Comparison of ENCODE assay signal across 8 cellular contexts in the genomic region with DNA sequence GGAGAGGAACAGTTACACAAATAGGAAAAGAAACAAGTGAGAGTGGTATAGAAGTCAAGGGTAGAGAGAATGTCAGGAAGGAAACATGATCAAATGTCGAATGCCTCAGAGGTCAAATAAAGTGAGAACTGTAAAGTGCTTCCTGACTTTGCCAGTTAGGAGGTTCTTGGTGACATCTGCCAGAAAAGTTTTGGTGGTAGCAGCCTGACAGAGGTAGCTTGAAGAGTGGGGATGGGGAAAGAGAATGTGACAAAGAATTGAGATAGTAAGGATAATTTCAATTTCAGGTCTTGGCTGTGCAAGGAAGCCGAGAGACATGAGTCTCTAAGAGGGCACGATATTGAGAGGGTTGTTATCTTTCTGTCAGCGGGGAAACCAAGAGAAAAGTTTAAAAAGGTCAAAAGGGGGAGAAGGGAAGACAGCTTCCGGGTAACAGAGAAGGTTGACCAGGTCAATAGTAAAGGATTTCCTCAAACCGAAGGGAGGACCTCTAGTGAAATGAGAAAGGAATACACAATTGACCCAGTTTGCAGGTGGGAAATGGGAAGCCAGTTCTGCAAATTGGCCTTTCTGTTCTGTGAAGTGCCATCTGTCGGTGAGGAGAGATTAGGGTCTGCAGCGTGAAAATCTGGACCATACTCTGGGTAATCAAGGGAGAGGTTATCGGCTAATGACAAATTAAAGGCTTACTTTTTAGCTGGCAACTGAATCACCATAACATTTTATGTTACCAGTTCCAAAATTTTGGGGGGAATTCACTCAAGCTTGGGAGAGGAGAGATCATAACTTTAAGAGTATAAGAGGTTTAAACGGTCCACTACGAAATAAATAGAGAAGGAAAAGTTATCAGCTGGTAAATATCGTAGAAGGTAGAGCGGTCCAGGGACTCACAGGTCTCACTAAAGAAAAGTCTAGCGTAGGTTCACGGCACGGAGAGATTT. TPM values are rescaled to one million over a fixed set of nuclear protein-coding genes. Genes with fewer than 3 reads are reported as not detected.
A peak's percentile ranks its signal among the peaks of the same experiment; 100 is the strongest.
DNase-seq lines count a peak whose midpoint lies in the region; ATAC-seq and TF ChIP-seq lines count a peak whose summit lies in the region.

No MANE protein-coding gene starts in this region.

- BruUV-seq in PC-9 (replicated peaks; lab: Mats Ljungman, UMichigan), result no TSS peak

- H3K27ac ChIP-seq in PC-9, result peak overlapping the region; percentile 99
- peak overlapping the region; percentile 99 to 100 for H3K27ac ChIP-seq in liver (ENCODE audit: low read depth in 1 of 2, low read length in 2 of 2)
- peak overlapping the region; percentile 99 to 100 for H3K27ac ChIP-seq in thoracic aorta

- peak overlapping the region; percentile 92 to 98 for H3K9ac ChIP-seq in liver (ENCODE audit: low read depth in 1 of 2, low read length in 2 of 2)

- H3K9me2 ChIP-seq in PC-9 (ENCODE audit: insufficient read depth), result no peaks in the 10 kb centered on the region

- H3K27me3 ChIP-seq in PC-9 (ENCODE audit: insufficient read depth, low read depth) (no peaks in the 10 kb centered on the region), liver (ENCODE audit: control insufficient read depth in 4 of 4, insufficient read depth in 4 of 4, low read length in 3 of 4) (no peaks in the 10 kb centered on the region), thoracic aorta (replicated peaks; ENCODE audit: insufficient read depth) (no peaks in the 10 kb centered on the region)

- H3K36me3 ChIP-seq in PC-9 (ENCODE audit: low read depth) (peaks cover 7% of the 10 kb centered on the region), liver (ENCODE audit: control insufficient read depth in 4 of 4, insufficient read depth in 3 of 4, low read depth in 1 of 4, low read length in 3 of 4) (peaks cover 0 to 3% (median 0%) of the 10 kb centered on the region in 4 donors), thoracic aorta (peaks cover under 1% of the 10 kb centered on the region)

- H3K79me2 ChIP-seq in PC-9 (ENCODE audit: low read depth), result peaks cover 44% of the 10 kb centered on the region

- CTCF ChIA-PET in PC-9 (lab: Charles Lee), result interaction anchor here (0.6 to 2.8 kb wide), 5 partner anchors 13 to 236 kb away, joined by 3 to 9 read pairs (median 3); a partner anchor contains a TSS

- TF ChIP-seq CTCF in PC-9 (conservative IDR thresholded peaks at IDR 0.05), result peak; percentile 54
- TF ChIP-seq CTCF in liver (IDR thresholded peaks at IDR 0.05; ENCODE audit: low read depth, low read length, missing input control), result peak; percentile 47
- no peak for TF ChIP-seq CTCF in thoracic aorta (IDR thresholded peaks at IDR 0.05)

- H3K4me3 ChIP-seq in PC-9, result peak overlapping the region; percentile 100
- H3K4me3 ChIP-seq in liver (ENCODE audit: low read depth in 1 of 3, low read length in 3 of 3), result peak overlapping the region; percentile 61 to 96 (median 81)
- peak overlapping the region; percentile 86 for H3K4me3 ChIP-seq in thoracic aorta

- peak overlapping the region; percentile 99 for H3K4me2 ChIP-seq in PC-9

- no peak for ATAC-seq in thoracic aorta (ENCODE audit: insufficient number of reproducible peaks, low FRiP score, low read depth)
- no peak for ATAC-seq in HG03520 (IDR thresholded peaks at IDR 0.05; ENCODE audit: unreplicated experiment)
- ATAC-seq in HG03378 (IDR thresholded peaks at IDR 0.05; ENCODE audit: unreplicated experiment), result no peak

- peaks cover 2% of the 10 kb centered on the region for H4K20me1 ChIP-seq in PC-9 (ENCODE audit: insufficient read depth)

- H2AFZ ChIP-seq in PC-9, result peak overlapping the region; percentile 77

- H3K9me3 ChIP-seq in PC-9 (ENCODE audit: insufficient read depth, low read depth), result no peaks in the 10 kb centered on the region
- H3K9me3 ChIP-seq in liver (ENCODE audit: control insufficient read depth in 4 of 4, low read length in 3 of 4), result no peaks in the 10 kb centered on the region
- no peaks in the 10 kb centered on the region for H3K9me3 ChIP-seq in thoracic aorta

- POLR2A ChIA-PET in PC-9 (lab: Charles Lee; ENCODE audit: unreplicated experiment), result interaction anchor here (0.5 to 0.7 kb wide), 4 partner anchors 17 to 1021 kb away, joined by 3 to 8 read pairs (median 4); a partner anchor contains a TSS

- TF ChIP-seq RAD21 in liver (IDR thresholded peaks at IDR 0.05), result peak; percentile 59 to 72

- 2% methylated on average over 16 of the region's 16 CpGs for WGBS in liver

- DNase-seq in DMS53 treated with DMSO at 0.1 percent for 48 hours (lab: John Stamatoyannopoulos, UW; ENCODE audit: unreplicated experiment), result peak; percentile 66
- peak in 52 of 76 experiments; percentile 29 to 85 (median 56) for DNase-seq in HUDEP-2 (lab: John Stamatoyannopoulos, UW; ENCODE audit: unreplicated experiment in 76 of 76)
- peak; percentile 23 to 72 for DNase-seq in PC-9
- DNase-seq in central memory CD4-positive, alpha-beta T cell, result peak; percentile 32
- DNase-seq in thoracic aorta (ENCODE audit: low spot score), result no peak

- intact Hi-C loops in PC-9 (cut with micrococcal nuclease; ENCODE audit: unreplicated experiment), result loop anchor here (1.0 to 5.0 kb wide), 3 partner anchors 14 to 345 kb away; a partner anchor contains a TSS

- H3F3A ChIP-seq in PC-9 (ENCODE audit: insufficient read depth, low read depth), result peaks cover 42% of the 10 kb centered on the region

- peaks cover 11% of the 10 kb centered on the region for H3K4me1 ChIP-seq in PC-9 (replicated peaks; ENCODE audit: insufficient read depth)
- peaks cover 0 to 26% (median 12%) of the 10 kb centered on the region in 4 donors for H3K4me1 ChIP-seq in liver (ENCODE audit: control insufficient read depth in 4 of 4, insufficient read depth in 4 of 4, low read length in 3 of 4)
- peaks cover 14 to 21% of the 10 kb centered on the region in 2 donors for H3K4me1 ChIP-seq in thoracic aorta (ENCODE audit: control insufficient read depth in 1 of 2, low read depth in 2 of 2)

TF ChIP-seq in liver, 16 proteins besides CTCF, POLR2A, EP300 and RAD21:
- no peak for TF ChIP-seq JUND (IDR thresholded peaks at IDR 0.05)
- peak; percentile 76 for TF ChIP-seq NR2F2 (IDR thresholded peaks at IDR 0.05)
- TF ChIP-seq EGR1 (IDR thresholded peaks at IDR 0.05; ENCODE audit: low read depth in 2 of 2), result peak; percentile 52 to 89
- peak; percentile 13 to 76 for TF ChIP-seq GABPA (IDR thresholded peaks at IDR 0.05 in 1 of 2, conservative IDR thresholded peaks at IDR 0.05 in 1 of 2)
- TF ChIP-seq SP1 (IDR thresholded peaks at IDR 0.05), result peak; percentile 33
- TF ChIP-seq, protein P1, sequence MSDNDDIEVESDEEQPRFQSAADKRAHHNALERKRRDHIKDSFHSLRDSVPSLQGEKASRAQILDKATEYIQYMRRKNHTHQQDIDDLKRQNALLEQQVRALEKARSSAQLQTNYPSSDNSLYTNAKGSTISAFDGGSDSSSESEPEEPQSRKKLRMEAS (IDR thresholded peaks at IDR 0.05), result peak; percentile 92
- peak; percentile 69 for TF ChIP-seq YY1 (IDR thresholded peaks at IDR 0.05)
- peak; percentile 63 for TF ChIP-seq TAF1 (conservative IDR thresholded peaks at IDR 0.05)
- TF ChIP-seq, protein P2, sequence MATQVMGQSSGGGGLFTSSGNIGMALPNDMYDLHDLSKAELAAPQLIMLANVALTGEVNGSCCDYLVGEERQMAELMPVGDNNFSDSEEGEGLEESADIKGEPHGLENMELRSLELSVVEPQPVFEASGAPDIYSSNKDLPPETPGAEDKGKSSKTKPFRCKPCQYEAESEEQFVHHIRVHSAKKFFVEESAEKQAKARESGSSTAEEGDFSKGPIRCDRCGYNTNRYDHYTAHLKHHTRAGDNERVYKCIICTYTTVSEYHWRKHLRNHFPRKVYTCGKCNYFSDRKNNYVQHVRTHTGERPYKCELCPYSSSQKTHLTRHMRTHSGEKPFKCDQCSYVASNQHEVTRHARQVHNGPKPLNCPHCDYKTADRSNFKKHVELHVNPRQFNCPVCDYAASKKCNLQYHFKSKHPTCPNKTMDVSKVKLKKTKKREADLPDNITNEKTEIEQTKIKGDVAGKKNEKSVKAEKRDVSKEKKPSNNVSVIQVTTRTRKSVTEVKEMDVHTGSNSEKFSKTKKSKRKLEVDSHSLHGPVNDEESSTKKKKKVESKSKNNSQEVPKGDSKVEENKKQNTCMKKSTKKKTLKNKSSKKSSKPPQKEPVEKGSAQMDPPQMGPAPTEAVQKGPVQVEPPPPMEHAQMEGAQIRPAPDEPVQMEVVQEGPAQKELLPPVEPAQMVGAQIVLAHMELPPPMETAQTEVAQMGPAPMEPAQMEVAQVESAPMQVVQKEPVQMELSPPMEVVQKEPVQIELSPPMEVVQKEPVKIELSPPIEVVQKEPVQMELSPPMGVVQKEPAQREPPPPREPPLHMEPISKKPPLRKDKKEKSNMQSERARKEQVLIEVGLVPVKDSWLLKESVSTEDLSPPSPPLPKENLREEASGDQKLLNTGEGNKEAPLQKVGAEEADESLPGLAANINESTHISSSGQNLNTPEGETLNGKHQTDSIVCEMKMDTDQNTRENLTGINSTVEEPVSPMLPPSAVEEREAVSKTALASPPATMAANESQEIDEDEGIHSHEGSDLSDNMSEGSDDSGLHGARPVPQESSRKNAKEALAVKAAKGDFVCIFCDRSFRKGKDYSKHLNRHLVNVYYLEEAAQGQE (IDR thresholded peaks at IDR 0.05), result peak; percentile 79
- no peak for TF ChIP-seq FOXA1 (IDR thresholded peaks at IDR 0.05)
- TF ChIP-seq RXRA (IDR thresholded peaks at IDR 0.05), result peak; percentile 67 to 72
- peak; percentile 39 to 48 for TF ChIP-seq HNF4A (conservative IDR thresholded peaks at IDR 0.05)
- no peak for TF ChIP-seq HNF4G (IDR thresholded peaks at IDR 0.05)

RNA-seq across cellular contexts. Expression of a gene that starts 1.0 kb away (rescaled TPM):
- total RNA-seq in PC-9 (2021) (130 and 157 TPM in 2 replicates), liver (100 to 1,000 TPM in 1 of 2 donors, 10 to 100 TPM in 1; 46.0 to 100 TPM), thoracic aorta (100 to 1,000 TPM; 134 to 169 TPM)
- 10 to 100 TPM; 29.8 to 54.4 TPM for polyA plus RNA-seq in liver

RNA-seq across cellular contexts. Expression of a gene that starts 14.5 kb away (rescaled TPM):
- total RNA-seq in PC-9 (2021) (18.3 and 22.1 TPM in 2 replicates), liver (1 to 10 TPM; 6.2 to 7.8 TPM), thoracic aorta (10 to 100 TPM; 41.7 to 53.2 TPM)
- 10 to 100 TPM in 1 of 2 donors, 1 to 10 TPM in 1; 10.0 to 15.1 TPM for polyA plus RNA-seq in liver

RNA-seq across cellular contexts. Expression of a gene that starts 26.6 kb away (rescaled TPM):
- total RNA-seq in PC-9 (2021) (0.73 and 1.1 TPM in 2 replicates), liver (10 to 100 TPM in 1 of 2 donors, 1 to 10 TPM in 1; 8.1 to 13.1 TPM), thoracic aorta (10 to 100 TPM; 13.5 to 34.4 TPM)
- 1 to 10 TPM; 2.8 to 7.3 TPM for polyA plus RNA-seq in liver

RNA-seq across cellular contexts. Expression of a gene that starts 42.0 kb away (rescaled TPM):
- total RNA-seq in PC-9 (2021), result not detected in 2 replicates
- 1 to 10 TPM; 1.3 to 3.0 TPM for total RNA-seq in liver
- 1 to 10 TPM in 1 of 2 donors, under 1 TPM in 1; 0.69 to 1.9 TPM for polyA plus RNA-seq in liver
- total RNA-seq in thoracic aorta, result 10 to 100 TPM in 1 of 2 donors, 1 to 10 TPM in 1; 5.8 to 19.4 TPM
